ENCODE assay signal across 19 cellular contexts in genomic region chr20:24843443-24843715, GRCh38.
DNase-seq lines count a peak whose midpoint lies in the region; ATAC-seq and TF ChIP-seq lines count a peak whose summit lies in the region.
"Had no signal": no experiment of that assay in that cellular context is flagged by ENCODE, and none has a peak within 500 bp of the region (broad histone marks: within the 10 kb centered on the region; RNA-seq: fewer than 3 reads in every experiment).

No MANE protein-coding gene starts in this region.

- no peak for TF ChIP-seq CTCF in KMS-11 (conservative IDR thresholded peaks at IDR 0.05; ENCODE audit: low read depth, low read length)
- no peak for TF ChIP-seq CTCF in nephron progenitor cell (IDR thresholded peaks at IDR 0.05)
- TF ChIP-seq CTCF in body of pancreas (IDR thresholded peaks at IDR 0.05): no peak

- no peak overlapping the region for H3K27ac ChIP-seq in KMS-11
- no peak overlapping the region for H3K27ac ChIP-seq in SJCRH30
- H3K27ac ChIP-seq in body of pancreas: no peak overlapping the region

- no peak for TF ChIP-seq POLR2A in body of pancreas (IDR thresholded peaks at IDR 0.05)

- no peak overlapping the region for H3K9ac ChIP-seq in KMS-11

- peaks cover 9% of the 10 kb centered on the region for H3K27me3 Mint-ChIP-seq in nephron progenitor cell (ENCODE audit: low read depth, poor library complexity)

- H3K27ac Mint-ChIP-seq in nephron progenitor cell: no peak overlapping the region
- H3K27ac Mint-ChIP-seq: activated T-cell treated with anti-CD3 and anti-CD28 coated beads, Interleukin-2, amount 50 U/mL, for 24 hours had no signal

- H3K4me3 Mint-ChIP-seq in nephron progenitor cell: no peak overlapping the region
- H3K4me3 Mint-ChIP-seq: activated T-cell treated with anti-CD3 and anti-CD28 coated beads, Interleukin-2, amount 50 U/mL, for 24 hours had no signal

- no peaks in the 10 kb centered on the region for H4K20me1 ChIP-seq in KMS-11 (ENCODE audit: insufficient read depth)

- no peaks in the 10 kb centered on the region for H3K79me2 ChIP-seq in KMS-11 (ENCODE audit: insufficient read depth, low read depth)

- H3K27me3 ChIP-seq in KMS-11 (ENCODE audit: insufficient read depth, low read depth) (no peaks in the 10 kb centered on the region), SJCRH30 (no peaks in the 10 kb centered on the region), body of pancreas (no peaks in the 10 kb centered on the region)

- H3K4me3 ChIP-seq in KMS-11 (IDR thresholded peaks at IDR 0.05; ENCODE audit: insufficient read depth, low read depth, low read length): no peak overlapping the region
- no peak overlapping the region for H3K4me3 ChIP-seq in SJCRH30
- no peak overlapping the region for H3K4me3 ChIP-seq in body of pancreas

- intact Hi-C loops in body of pancreas (cut with DNase I): no loop called here

- H3K36me3 ChIP-seq in KMS-11 (ENCODE audit: insufficient read depth) (no peaks in the 10 kb centered on the region), SJCRH30 (no peaks in the 10 kb centered on the region), body of pancreas (replicated peaks in 1 of 2; ENCODE audit: insufficient read depth in 1 of 2, low read depth in 2 of 2) (no peaks in the 10 kb centered on the region)

- WGBS in body of pancreas, 2 donors: 58 to 65% methylated on average over 1 of the region's 1 CpG

- peaks cover 31% of the 10 kb centered on the region for H3K9me3 Mint-ChIP-seq in nephron progenitor cell

- peaks cover 5% of the 10 kb centered on the region for H3K4me1 Mint-ChIP-seq in nephron progenitor cell

- ATAC-seq in GM18519 (IDR thresholded peaks at IDR 0.05; ENCODE audit: low FRiP score, unreplicated experiment): peak; percentile 20
- ATAC-seq in GM21367 (IDR thresholded peaks at IDR 0.05; ENCODE audit: unreplicated experiment): peak; percentile 11
- ATAC-seq in HG02981 (IDR thresholded peaks at IDR 0.05; ENCODE audit: unreplicated experiment): peak; percentile 7
- no peak for ATAC-seq in body of pancreas

- H3K4me1 ChIP-seq in KMS-11 (ENCODE audit: low read depth, poor library complexity, severe bottlenecking): peaks cover 17% of the 10 kb centered on the region
- H3K4me1 ChIP-seq in SJCRH30: no peaks in the 10 kb centered on the region
- no peaks in the 10 kb centered on the region for H3K4me1 ChIP-seq in body of pancreas
- H3K4me1 ChIP-seq: Caco-2 had no signal

- H3K4me2 ChIP-seq in KMS-11: peak overlapping the region; percentile 21; the same call in 1 of the 2 replicates

- no peak overlapping the region for H2AFZ ChIP-seq in KMS-11 (ENCODE audit: low read depth)

- no peak for DNase-seq in SJCRH30
- no peak for DNase-seq in nephron progenitor cell
- DNase-seq in NCI-H226: no peak
- DNase-seq in body of pancreas: no peak
- DNase-seq: activated CD4-positive, alpha-beta T cell treated with anti-CD3 and anti-CD28 coated beads, Interleukin-2, amount 50 U/mL, for 48 hours; activated naive CD4-positive, alpha-beta T cell treated with anti-CD3 and anti-CD28 coated beads, Interleukin-2, amount 50 U/mL, for 16 hours; activated T-cell treated with anti-CD3 and anti-CD28 coated beads, Interleukin-2, amount 50 U/mL, for 24 hours; Caco-2; foreskin melanocyte; HCEC 1CT; NCI-H1048; NCI-H82; occipital lobe; stimulated activated CD4-positive, alpha-beta T cell treated with anti-CD3 and anti-CD28 coated beads, Interleukin-2, amount 100 ng/mL, for 24 hours; SW 1271 had no signal

- H3K9me3 ChIP-seq in SJCRH30 (replicated peaks) (peaks cover 2% of the 10 kb centered on the region; the same call in 1 of the 2 replicates), body of pancreas (no peaks in the 10 kb centered on the region)
- H3K9me3 ChIP-seq: Caco-2 had no signal

- no peaks in the 10 kb centered on the region for H3K36me3 Mint-ChIP-seq in nephron progenitor cell (ENCODE audit: low read depth)
